17 cellular contexts compared by ENCODE assay signal in genomic region chr17:50939542-50939794, GRCh38.
A peak's percentile ranks its signal among the peaks of the same experiment; 100 is the strongest.
DNase-seq lines count a peak whose midpoint lies in the region; ATAC-seq and TF ChIP-seq lines count a peak whose summit lies in the region.
"Had no signal": no experiment of that assay in that cellular context is flagged by ENCODE, and none has a peak within 500 bp of the region (broad histone marks: within the 10 kb centered on the region; RNA-seq: fewer than 3 reads in every experiment).

No MANE protein-coding gene starts in this region.

- no peak overlapping the region for H3K27ac ChIP-seq in CD4-positive, alpha-beta T cell (ENCODE audit: low read depth, low read length)
- H3K27ac ChIP-seq in naive thymus-derived CD4-positive, alpha-beta T cell (ENCODE audit: low read depth, low read length), result no peak overlapping the region

- no peaks in the 10 kb centered on the region for H3K27me3 Mint-ChIP-seq in CD4-positive, alpha-beta T cell
- H3K27me3 Mint-ChIP-seq in activated naive CD8-positive, alpha-beta T cell treated with anti-CD3 and anti-CD28 coated beads, Interleukin-2, amount 50 U/mL, for 24 hours, result no peaks in the 10 kb centered on the region
- H3K27me3 Mint-ChIP-seq in naive thymus-derived CD4-positive, alpha-beta T cell, result peaks cover 0 to 5% (median 0%) of the 10 kb centered on the region in 5 donors

- no peak for DNase-seq in CD4-positive, alpha-beta T cell
- no peak for DNase-seq in activated naive CD8-positive, alpha-beta T cell treated with anti-CD3 and anti-CD28 coated beads, Interleukin-2, amount 50 U/mL, for 24 hours
- no peak for DNase-seq in naive thymus-derived CD4-positive, alpha-beta T cell
- DNase-seq in stimulated activated effector memory CD8-positive, alpha-beta T cell treated with anti-CD3 and anti-CD28 coated beads, Interleukin-12 subunit alpha, Interleukin-12 subunit beta, amount 100 ng/mL, for 72 hours (ENCODE audit: low spot score in 2 of 2), result no peak
- DNase-seq in activated CD4-positive, CD25-positive, alpha-beta regulatory T cell (lab: John Stamatoyannopoulos, UW), result no peak
- DNase-seq in NCI-H1930 (lab: John Stamatoyannopoulos, UW), result no peak
- DNase-seq: DMS153, GDM1, KG1, NCI-H1105 treated with DMSO at 0.1 percent for 48 hours, NCI-H1694, NCI-H2107, NCI-H510A, NCI-H748 treated with DMSO at 0.1 percent for 48 hours, SHP77 treated with DMSO at 0.1 percent for 48 hours, SK-N-SH had no signal

- no peak for TF ChIP-seq CTCF in CD4-positive, alpha-beta T cell (IDR thresholded peaks at IDR 0.05)

- intact Hi-C loops in CD4-positive, alpha-beta T cell (cut with DNase I, micrococcal nuclease), result no loop called here
- intact Hi-C loops in naive thymus-derived CD4-positive, alpha-beta T cell (cut with micrococcal nuclease), result no loop called here

- ATAC-seq in CD4-positive, alpha-beta T cell (ENCODE audit: poor library complexity), result no peak
- ATAC-seq in activated naive CD8-positive, alpha-beta T cell treated with anti-CD3 and anti-CD28 coated beads, Interleukin-2, amount 50 U/mL, for 24 hours, result no peak
- no peak for ATAC-seq in naive thymus-derived CD4-positive, alpha-beta T cell
- no peak for ATAC-seq in stimulated activated effector memory CD8-positive, alpha-beta T cell treated with anti-CD3 and anti-CD28 coated beads, Interleukin-12 subunit alpha, Interleukin-12 subunit beta, amount 100 ng/mL, for 72 hours
- no peak for ATAC-seq in GM18858 (IDR thresholded peaks at IDR 0.05; ENCODE audit: unreplicated experiment)

- H3K4me3 Mint-ChIP-seq in CD4-positive, alpha-beta T cell, result no peak overlapping the region
- H3K4me3 Mint-ChIP-seq in activated naive CD8-positive, alpha-beta T cell treated with anti-CD3 and anti-CD28 coated beads, Interleukin-2, amount 50 U/mL, for 24 hours, result no peak overlapping the region
- H3K4me3 Mint-ChIP-seq in naive thymus-derived CD4-positive, alpha-beta T cell, result no peak overlapping the region
- H3K4me3 Mint-ChIP-seq in stimulated activated effector memory CD8-positive, alpha-beta T cell treated with anti-CD3 and anti-CD28 coated beads, Interleukin-12 subunit alpha, Interleukin-12 subunit beta, amount 100 ng/mL, for 72 hours, result no peak overlapping the region

- peaks cover 12 to 22% of the 10 kb centered on the region in 2 donors for H3K4me1 ChIP-seq in naive thymus-derived CD4-positive, alpha-beta T cell (ENCODE audit: control insufficient read depth in 2 of 2, insufficient read depth in 2 of 2, low read length in 2 of 2)

- no peaks in the 10 kb centered on the region for H3K36me3 Mint-ChIP-seq in CD4-positive, alpha-beta T cell (ENCODE audit: low read depth)
- H3K36me3 Mint-ChIP-seq in activated naive CD8-positive, alpha-beta T cell treated with anti-CD3 and anti-CD28 coated beads, Interleukin-2, amount 50 U/mL, for 24 hours (ENCODE audit: low read depth), result no peaks in the 10 kb centered on the region
- peaks cover 0 to 8% (median 0%) of the 10 kb centered on the region in 5 donors for H3K36me3 Mint-ChIP-seq in naive thymus-derived CD4-positive, alpha-beta T cell
- no peaks in the 10 kb centered on the region for H3K36me3 Mint-ChIP-seq in stimulated activated effector memory CD8-positive, alpha-beta T cell treated with anti-CD3 and anti-CD28 coated beads, Interleukin-12 subunit alpha, Interleukin-12 subunit beta, amount 100 ng/mL, for 72 hours

- CTCF ChIA-PET in CD4-positive, alpha-beta T cell (lab: Charles Lee), result no interaction called here
- CTCF ChIA-PET in naive thymus-derived CD4-positive, alpha-beta T cell (lab: Charles Lee), result interaction anchor here (3.2 kb wide), 1 partner anchor 86 kb away, joined by 13 read pairs; no protein-coding TSS in a partner anchor

- H3K27me3 ChIP-seq in CD4-positive, alpha-beta T cell (ENCODE audit: control insufficient read depth, insufficient read depth, low read length), result no peaks in the 10 kb centered on the region
- no peaks in the 10 kb centered on the region for H3K27me3 ChIP-seq in naive thymus-derived CD4-positive, alpha-beta T cell (ENCODE audit: control insufficient read depth in 2 of 2, insufficient read depth in 2 of 2, low read length in 2 of 2)

- H3K4me3 ChIP-seq in naive thymus-derived CD4-positive, alpha-beta T cell (ENCODE audit: low read length), result no peak overlapping the region

- POLR2A ChIA-PET in CD4-positive, alpha-beta T cell (lab: Charles Lee), result interaction anchor here (8.4 kb wide), 1 partner anchor 74 kb away, joined by 211 read pairs; the partner anchor contains the start of gene TOB1
- POLR2A ChIA-PET in naive thymus-derived CD4-positive, alpha-beta T cell (lab: Charles Lee), result interaction anchor here (0.9 to 26.4 kb wide), 3 partner anchors 12 to 78 kb away, joined by 3 to 664 read pairs (median 7); partner anchors contain the start of gene TOB1

- H3K27ac Mint-ChIP-seq in CD4-positive, alpha-beta T cell, result peak overlapping the region; percentile 13
- peak overlapping the region; percentile 11 for H3K27ac Mint-ChIP-seq in activated naive CD8-positive, alpha-beta T cell treated with anti-CD3 and anti-CD28 coated beads, Interleukin-2, amount 50 U/mL, for 24 hours
- H3K27ac Mint-ChIP-seq in naive thymus-derived CD4-positive, alpha-beta T cell, result peak overlapping the region in 6 of 9 donors; percentile 9 to 89 (median 61)
- H3K27ac Mint-ChIP-seq in stimulated activated effector memory CD8-positive, alpha-beta T cell treated with anti-CD3 and anti-CD28 coated beads, Interleukin-12 subunit alpha, Interleukin-12 subunit beta, amount 100 ng/mL, for 72 hours, result peak overlapping the region; percentile 81

- H3K36me3 ChIP-seq in naive thymus-derived CD4-positive, alpha-beta T cell (ENCODE audit: control insufficient read depth in 2 of 3, insufficient read depth in 3 of 3, low read length in 3 of 3), result no peaks in the 10 kb centered on the region

- peaks cover 30% of the 10 kb centered on the region for H3K4me1 Mint-ChIP-seq in CD4-positive, alpha-beta T cell (ENCODE audit: low read depth)
- peaks cover 15% of the 10 kb centered on the region for H3K4me1 Mint-ChIP-seq in activated naive CD8-positive, alpha-beta T cell treated with anti-CD3 and anti-CD28 coated beads, Interleukin-2, amount 50 U/mL, for 24 hours
- peaks cover 16 to 41% (median 31%) of the 10 kb centered on the region in 7 donors for H3K4me1 Mint-ChIP-seq in naive thymus-derived CD4-positive, alpha-beta T cell
- H3K4me1 Mint-ChIP-seq in stimulated activated effector memory CD8-positive, alpha-beta T cell treated with anti-CD3 and anti-CD28 coated beads, Interleukin-12 subunit alpha, Interleukin-12 subunit beta, amount 100 ng/mL, for 72 hours, result peaks cover 30% of the 10 kb centered on the region

- no peaks in the 10 kb centered on the region for H3K9me3 ChIP-seq in CD4-positive, alpha-beta T cell (ENCODE audit: control insufficient read depth, low read length)
- no peaks in the 10 kb centered on the region for H3K9me3 ChIP-seq in naive thymus-derived CD4-positive, alpha-beta T cell (ENCODE audit: control insufficient read depth in 2 of 3, low read length in 3 of 3)
- H3K9me3 ChIP-seq: SK-N-SH had no signal

- H3K9me3 Mint-ChIP-seq in CD4-positive, alpha-beta T cell, result no peaks in the 10 kb centered on the region
- no peaks in the 10 kb centered on the region for H3K9me3 Mint-ChIP-seq in activated naive CD8-positive, alpha-beta T cell treated with anti-CD3 and anti-CD28 coated beads, Interleukin-2, amount 50 U/mL, for 24 hours
- no peaks in the 10 kb centered on the region for H3K9me3 Mint-ChIP-seq in naive thymus-derived CD4-positive, alpha-beta T cell
- no peaks in the 10 kb centered on the region for H3K9me3 Mint-ChIP-seq in stimulated activated effector memory CD8-positive, alpha-beta T cell treated with anti-CD3 and anti-CD28 coated beads, Interleukin-12 subunit alpha, Interleukin-12 subunit beta, amount 100 ng/mL, for 72 hours

Comparison
In these comparisons a context has a peak if more than half of its experiments do, and no peak if none do; other contexts are left out.
1. H3K27ac Mint-ChIP-seq: peak in every context shown above with its lines; median percentile 81 in stimulated activated effector memory CD8-positive, alpha-beta T cell treated with anti-CD3 and anti-CD28 coated beads, Interleukin-12 subunit alpha, Interleukin-12 subunit beta, amount 100 ng/mL, for 72 hours; 61 in naive thymus-derived CD4-positive, alpha-beta T cell; 13 in CD4-positive, alpha-beta T cell; 11 in activated naive CD8-positive, alpha-beta T cell treated with anti-CD3 and anti-CD28 coated beads, Interleukin-2, amount 50 U/mL, for 24 hours.